In genomic region chr17:47180988-47181387, GRCh38 we compare ENCODE assay signal across 6 cellular contexts. TPM values are rescaled to one million over a fixed set of nuclear protein-coding genes. Genes with fewer than 3 reads are reported as not detected.
"Had no signal": no experiment of that assay in that cellular context is flagged by ENCODE, and none has a peak within 500 bp of the region (broad histone marks: within the 10 kb centered on the region; RNA-seq: fewer than 3 reads in every experiment).

No MANE protein-coding gene starts in this region.

RNA-seq across cellular contexts. Expression of gene MYL4, which starts 28.2 kb away (rescaled TPM):
- total RNA-seq: subcutaneous adipose tissue, suprapubic skin, thoracic aorta, transverse colon, ureter, vagina had no signal
